7 cellular contexts compared by ENCODE assay signal in genomic region chr10:95758351-95759025, GRCh38. TPM values are rescaled to one million over a fixed set of nuclear protein-coding genes. Genes with fewer than 3 reads are reported as not detected.
DNase-seq lines count a peak whose midpoint lies in the region; ATAC-seq and TF ChIP-seq lines count a peak whose summit lies in the region.

No MANE protein-coding gene starts in this region.

- H3K4me3 ChIP-seq in neutrophil (ENCODE audit: low read depth in 1 of 2, low read length in 1 of 2) = peak overlapping the region; percentile 69 to 92

- H3K36me3 Mint-ChIP-seq in T-helper 17 cell (ENCODE audit: low read depth) (no peaks in the 10 kb centered on the region), Calu3 (ENCODE audit: insufficient read depth, unreplicated experiment) (no peaks in the 10 kb centered on the region)

- H3K9me3 ChIP-seq in T-helper 17 cell (ENCODE audit: control insufficient read depth, low read length, poor library complexity, severe bottlenecking) = no peaks in the 10 kb centered on the region
- H3K9me3 ChIP-seq in neutrophil = no peaks in the 10 kb centered on the region

- peaks cover 87 to 89% of the 10 kb centered on the region in 2 experiments for H3K4me1 ChIP-seq in neutrophil (ENCODE audit: control insufficient read depth in 1 of 2, insufficient read depth in 1 of 2, low read depth in 1 of 2, low read length in 1 of 2)

- CTCF ChIA-PET in Calu3 (lab: Charles Lee) = no interaction called here

- peak; percentile 41 for ATAC-seq in GM19023 (IDR thresholded peaks at IDR 0.05; ENCODE audit: unreplicated experiment)
- peak; percentile 52 for ATAC-seq in HG02798 (IDR thresholded peaks at IDR 0.05; ENCODE audit: poor library complexity, unreplicated experiment)
- no peak for ATAC-seq in T-helper 17 cell

- no peak for DNase-seq in T-helper 17 cell
- DNase-seq in Calu3 = no peak
- no peak for DNase-seq in activated gamma-delta T cell treated with Interleukin-2 at 50 U/mL for 16 hours
- no peak for DNase-seq in ureter (ENCODE audit: low spot score)

- H3K9me3 Mint-ChIP-seq in Calu3 (ENCODE audit: low read depth, unreplicated experiment) = no peaks in the 10 kb centered on the region

- H3K27ac Mint-ChIP-seq in T-helper 17 cell = peak overlapping the region; percentile 27
- H3K27ac Mint-ChIP-seq in Calu3 (ENCODE audit: unreplicated experiment) = no peak overlapping the region

- H3K4me3 Mint-ChIP-seq in T-helper 17 cell (no peak overlapping the region), Calu3 (ENCODE audit: low read depth, unreplicated experiment) (no peak overlapping the region)

- H3K36me3 ChIP-seq in neutrophil = no peaks in the 10 kb centered on the region

- no TSS peak for BruUV-seq in Calu3 (replicated peaks; lab: Mats Ljungman, UMichigan)

- peak overlapping the region; percentile 94 for H3K27ac ChIP-seq in neutrophil

- H3K4me1 Mint-ChIP-seq in T-helper 17 cell = peaks cover 16% of the 10 kb centered on the region
- peaks cover 11% of the 10 kb centered on the region for H3K4me1 Mint-ChIP-seq in Calu3 (ENCODE audit: low read depth, unreplicated experiment)

- no peaks in the 10 kb centered on the region for H3K27me3 ChIP-seq in neutrophil

- TF ChIP-seq CTCF in neutrophil (IDR thresholded peaks at IDR 0.05) (no peak), Calu3 (IDR thresholded peaks at IDR 0.05; ENCODE audit: unreplicated experiment) (no peak)

- intact Hi-C loops in Calu3 (cut with micrococcal nuclease; ENCODE audit: unreplicated experiment) = no loop called here

- peaks cover 18% of the 10 kb centered on the region for H3K27me3 Mint-ChIP-seq in T-helper 17 cell
- H3K27me3 Mint-ChIP-seq in Calu3 (ENCODE audit: unreplicated experiment) = peaks cover 14% of the 10 kb centered on the region

RNA-seq across cellular contexts. Expression of gene ENTPD1, which starts 2.5 kb away (rescaled TPM):
- total RNA-seq in T-helper 17 cell (10 to 100 TPM in 1 of 2 donors, 1 to 10 TPM in 1; 5.4 to 13.8 TPM), Calu3 (2022) (0.92 and 2.2 TPM in 2 replicates), ureter (74.1 TPM)
